Comparison of ENCODE assay signal across 8 cellular contexts in the genomic region with DNA sequence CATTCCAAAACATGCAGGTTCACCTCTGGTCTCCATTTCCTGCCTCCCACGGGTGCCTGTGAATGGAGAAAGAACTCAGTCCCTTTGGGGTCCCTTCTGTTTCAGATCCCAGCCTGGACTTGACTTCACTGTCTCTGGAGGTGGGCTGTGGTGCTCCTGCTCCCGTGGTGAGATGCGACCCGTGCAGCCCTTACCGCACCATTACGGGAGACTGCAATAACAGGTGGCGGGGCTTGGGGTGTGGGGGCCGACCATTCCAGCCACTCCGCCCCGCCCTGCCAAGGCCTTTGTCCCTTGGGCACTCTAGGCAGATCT. TPM values are rescaled to one million over a fixed set of nuclear protein-coding genes. Genes with fewer than 3 reads are reported as not detected.
DNase-seq lines count a peak whose midpoint lies in the region; ATAC-seq and TF ChIP-seq lines count a peak whose summit lies in the region.

No MANE protein-coding gene starts in this region.

- no peaks in the 10 kb centered on the region for H4K20me1 ChIP-seq in BLaER1 treated with 17β-estradiol and CSF1 and Interleukin-3, amounts not matched to agents 10 nM and 100 nM

- peak overlapping the region in 4 of 11 experiments; percentile 58 to 68 (median 62); a peak in 4 of 22 replicates for H3K27ac ChIP-seq in BLaER1 treated with 17β-estradiol and CSF1 and Interleukin-3, amounts not matched to agents 10 nM and 100 nM
- no peak overlapping the region for H3K27ac ChIP-seq in duodenal mucosa (ENCODE audit: low read depth, low read length)
- H3K27ac ChIP-seq in neuronal stem cell (replicated peaks; ENCODE audit: low read length), result no peak overlapping the region
- no peak overlapping the region for H3K27ac ChIP-seq in thyroid gland

- no peak for TF ChIP-seq POLR2A in thyroid gland (IDR thresholded peaks at IDR 0.05)

- ATAC-seq in HG03354 (IDR thresholded peaks at IDR 0.05; ENCODE audit: poor library complexity, severe bottlenecking, unreplicated experiment) (no peak), HG02610 (IDR thresholded peaks at IDR 0.05; ENCODE audit: unreplicated experiment) (no peak)

- H2BK15ac ChIP-seq in neuronal stem cell (ENCODE audit: low read length), result peak overlapping the region; percentile 62

- H4K91ac ChIP-seq in neuronal stem cell (ENCODE audit: low read depth, low read length, poor library complexity), result no peak overlapping the region

- H2BK5ac ChIP-seq in neuronal stem cell (ENCODE audit: low read length), result no peak overlapping the region

- H2AFZ ChIP-seq in neuronal stem cell (ENCODE audit: low read length), result peak overlapping the region; percentile 96

- H3K27ac Mint-ChIP-seq in IgD-negative memory B cell, result no peak overlapping the region

- H2BK120ac ChIP-seq in neuronal stem cell (ENCODE audit: low read depth, low read length), result no peak overlapping the region

- H3K4ac ChIP-seq in neuronal stem cell (ENCODE audit: low read length), result no peak overlapping the region

- WGBS in neuronal stem cell (ENCODE audit: extremely low coverage in 2 of 2, insufficient read length in 2 of 2, insufficient replicate concordance in 1 of 2), 2 donors, result no CpG with 5 or more reads among the region's 10 CpGs
- 13 to 18% methylated on average over 2 to 9 of the region's 10 CpGs for WGBS in thyroid gland, 2 donors

- H3K23ac ChIP-seq in neuronal stem cell (ENCODE audit: low read depth, low read length, poor library complexity), result peak overlapping the region; percentile 62

- peak overlapping the region; percentile 54 for H2AK5ac ChIP-seq in neuronal stem cell (ENCODE audit: low read depth, low read length)

- peaks cover 9 to 21% (median 16%) of the 10 kb centered on the region in 11 experiments; a peak in 20 of 22 replicates for H3K27me3 ChIP-seq in BLaER1 treated with 17β-estradiol and CSF1 and Interleukin-3, amounts not matched to agents 10 nM and 100 nM
- H3K27me3 ChIP-seq in duodenal mucosa (ENCODE audit: control insufficient read depth in 1 of 2, insufficient read depth in 2 of 2, low read length in 2 of 2), result peaks cover 0 to 17% of the 10 kb centered on the region in 2 donors
- H3K27me3 ChIP-seq in neuronal stem cell (ENCODE audit: control insufficient read depth in 3 of 3, insufficient read depth in 3 of 3, low read depth in 1 of 3, low read length in 3 of 3), result peaks cover 8 to 87% (median 49%) of the 10 kb centered on the region in 3 experiments
- H3K27me3 ChIP-seq in thyroid gland, result no peaks in the 10 kb centered on the region

- H4K8ac ChIP-seq in neuronal stem cell (ENCODE audit: low read depth, low read length), result no peak overlapping the region

- H3K4me3 ChIP-seq in BLaER1 treated with 17β-estradiol and CSF1 and Interleukin-3, amounts not matched to agents 10 nM and 100 nM, result peak overlapping the region; percentile 49 to 66 (median 58); a peak in 19 of 20 replicates
- H3K4me3 ChIP-seq in duodenal mucosa (ENCODE audit: low read depth in 1 of 2, low read length in 2 of 2), result peak overlapping the region; percentile 55 to 63
- no peak overlapping the region for H3K4me3 ChIP-seq in neuronal stem cell (ENCODE audit: low read length in 2 of 2)
- peak overlapping the region in 1 of 3 donors; percentile 31 for H3K4me3 ChIP-seq in thyroid gland (replicated peaks in 1 of 3)

- H3K9me3 ChIP-seq in BLaER1 treated with 17β-estradiol and CSF1 and Interleukin-3, amounts not matched to agents 10 nM and 100 nM (replicated peaks in 1 of 11), result no peaks in the 10 kb centered on the region
- H3K9me3 ChIP-seq in duodenal mucosa (ENCODE audit: control insufficient read depth in 1 of 2, low read length in 2 of 2), result no peaks in the 10 kb centered on the region
- H3K9me3 ChIP-seq in neuronal stem cell (replicated peaks in 1 of 2; ENCODE audit: control insufficient read depth in 2 of 2, insufficient read depth in 1 of 2, low read depth in 1 of 2, low read length in 2 of 2), result peaks cover 5 to 8% of the 10 kb centered on the region in 2 donors
- no peaks in the 10 kb centered on the region for H3K9me3 ChIP-seq in thyroid gland

- H3K4me1 ChIP-seq in BLaER1 treated with 17β-estradiol and CSF1 and Interleukin-3, amounts not matched to agents 10 nM and 100 nM, result peaks cover 15 to 24% (median 18%) of the 10 kb centered on the region in 10 experiments
- H3K4me1 ChIP-seq in duodenal mucosa (ENCODE audit: control insufficient read depth in 1 of 2, insufficient read depth in 2 of 2, low read length in 2 of 2), result peaks cover 29 to 38% of the 10 kb centered on the region in 2 donors
- peaks cover 1% of the 10 kb centered on the region in 2 donors for H3K4me1 ChIP-seq in neuronal stem cell (ENCODE audit: control insufficient read depth in 2 of 2, insufficient read depth in 1 of 2, low read depth in 1 of 2, low read length in 2 of 2)
- H3K4me1 ChIP-seq in thyroid gland, result peaks cover 4 to 7% of the 10 kb centered on the region in 2 donors

- H3K14ac ChIP-seq in neuronal stem cell (ENCODE audit: low read length), result peak overlapping the region; percentile 22

- H3K4me1 Mint-ChIP-seq in IgD-negative memory B cell, result peaks cover 4 to 9% (median 7%) of the 10 kb centered on the region in 3 donors

- no peaks in the 10 kb centered on the region for H3K36me3 ChIP-seq in BLaER1 treated with 17β-estradiol and CSF1 and Interleukin-3, amounts not matched to agents 10 nM and 100 nM
- no peaks in the 10 kb centered on the region for H3K36me3 ChIP-seq in duodenal mucosa (ENCODE audit: control insufficient read depth in 1 of 2, insufficient read depth in 2 of 2, low read length in 2 of 2)
- H3K36me3 ChIP-seq in neuronal stem cell (replicated peaks in 1 of 2; ENCODE audit: control insufficient read depth in 2 of 2, insufficient read depth in 2 of 2, low read length in 2 of 2), result no peaks in the 10 kb centered on the region
- no peaks in the 10 kb centered on the region for H3K36me3 ChIP-seq in thyroid gland

- H3K36me3 Mint-ChIP-seq in IgD-negative memory B cell, result peaks cover 2% of the 10 kb centered on the region

- peak overlapping the region; percentile 95 for H3K18ac ChIP-seq in neuronal stem cell (ENCODE audit: low read length)

- peaks cover 0 to 2% (median 0%) of the 10 kb centered on the region in 3 donors for H3K9me3 Mint-ChIP-seq in IgD-negative memory B cell

- peak overlapping the region; percentile 85 to 98 (median 92) for H3K4me2 ChIP-seq in BLaER1 treated with 17β-estradiol and CSF1 and Interleukin-3, amounts not matched to agents 10 nM and 100 nM
- peak overlapping the region; percentile 66 for H3K4me2 ChIP-seq in neuronal stem cell (ENCODE audit: insufficient read depth, low read length, poor library complexity, severe bottlenecking)

- H3K27me3 Mint-ChIP-seq in IgD-negative memory B cell, result peaks cover 14% of the 10 kb centered on the region

- intact Hi-C loops in thyroid gland (cut with DNase I), result no loop called here

- H3K9ac ChIP-seq in BLaER1 treated with 17β-estradiol and CSF1 and Interleukin-3, amounts not matched to agents 10 nM and 100 nM, result peak overlapping the region in 9 of 11 experiments; percentile 62 to 81 (median 72); a peak in 12 of 22 replicates
- H3K9ac ChIP-seq in duodenal mucosa (ENCODE audit: low read depth in 1 of 2, low read length in 2 of 2) (no peak overlapping the region), neuronal stem cell (ENCODE audit: low read depth, low read length, poor library complexity) (peak overlapping the region; percentile 68)

- DNase-seq in neuronal stem cell (ENCODE audit: low spot score) (no peak), amniotic stem cell (lab: John Stamatoyannopoulos, UW) (no peak), thyroid gland (no peak)

- peak overlapping the region in 3 of 4 donors; percentile 49 to 89 (median 82) for H3K4me3 Mint-ChIP-seq in IgD-negative memory B cell

- H2BK12ac ChIP-seq in neuronal stem cell (ENCODE audit: low read length), result peak overlapping the region; percentile 60

- no peak for TF ChIP-seq CTCF in thyroid gland (IDR thresholded peaks at IDR 0.05)

- H3K79me1 ChIP-seq in neuronal stem cell (ENCODE audit: low read depth, low read length), result no peaks in the 10 kb centered on the region

RNA-seq across cellular contexts. Expression of a gene that starts 10.5 kb away (rescaled TPM):
- polyA plus RNA-seq in IgD-negative memory B cell, result not detected
- 0.03 TPM for polyA plus RNA-seq in neuronal stem cell (2013, experiment 1 of 2)
- polyA plus RNA-seq in neuronal stem cell (2013, experiment 2 of 2), result 0.04 TPM
- under 1 TPM in 1 of 4 donors, not detected in 3; 0.27 TPM for total RNA-seq in thyroid gland

RNA-seq across cellular contexts. Expression of a gene that starts 29.9 kb away (rescaled TPM):
- polyA plus RNA-seq in IgD-negative memory B cell, result 5.9 TPM
- 13.6 TPM for polyA plus RNA-seq in neuronal stem cell (2013, experiment 1 of 2)
- polyA plus RNA-seq in neuronal stem cell (2013, experiment 2 of 2), result 14.3 TPM
- total RNA-seq in thyroid gland, result 10 to 100 TPM; 11.6 to 24.1 (median 15.2) TPM

RNA-seq across cellular contexts. Expression of a gene that starts 31.8 kb away (rescaled TPM):
- polyA plus RNA-seq in IgD-negative memory B cell, result not detected
- 0.01 TPM for polyA plus RNA-seq in neuronal stem cell (2013, experiment 1 of 2)
- not detected for polyA plus RNA-seq in neuronal stem cell (2013, experiment 2 of 2)
- total RNA-seq in thyroid gland, result under 1 TPM in 2 of 4 donors, not detected in 2; 0.24 to 0.45 TPM

RNA-seq across cellular contexts. Expression of a gene that starts 56.4 kb away (rescaled TPM):
- polyA plus RNA-seq in IgD-negative memory B cell, result not detected
- not detected for polyA plus RNA-seq in neuronal stem cell (2013, experiment 1 of 2)
- polyA plus RNA-seq in neuronal stem cell (2013, experiment 2 of 2), result not detected
- not detected for total RNA-seq in thyroid gland

Comparison
In these comparisons a context has a peak if more than half of its experiments do, and no peak if none do; other contexts are left out.
1. H3K4me3 ChIP-seq: peak in BLaER1 treated with 17β-estradiol and CSF1 and Interleukin-3, amounts not matched to agents 10 nM and 100 nM (10 of 10) and duodenal mucosa (2 of 2); none in neuronal stem cell (0 of 2).
2. H3K9ac ChIP-seq: peak in BLaER1 treated with 17β-estradiol and CSF1 and Interleukin-3, amounts not matched to agents 10 nM and 100 nM (9 of 11) and neuronal stem cell (single experiment); none in duodenal mucosa (0 of 2).